9 cellular contexts compared by ENCODE assay signal in genomic region chr21:33036430-33037162, GRCh38. TPM values are rescaled to one million over a fixed set of nuclear protein-coding genes. Genes with fewer than 3 reads are reported as not detected.
DNase-seq lines count a peak whose midpoint lies in the region; FAIRE-seq and TF ChIP-seq lines count a peak whose summit lies in the region.
"Had no signal": no experiment of that assay in that cellular context is flagged by ENCODE, and none has a peak within 500 bp of the region (broad histone marks: within the 10 kb centered on the region; RNA-seq: fewer than 3 reads in every experiment).

No MANE protein-coding gene starts in this region.

- H3K4me1 ChIP-seq in endothelial cell of umbilical vein (ENCODE audit: control insufficient read depth, extremely low read depth, insufficient read depth, low read length), result peaks cover 15% of the 10 kb centered on the region

- DNase-seq in activated CD4-positive, alpha-beta T cell treated with anti-CD3 and anti-CD28 coated beads, Interleukin-2, amount 10 ng/mL, durations not matched to agents 24 days and 14 days, result peak; percentile 73
- DNase-seq in activated CD4-positive, alpha-beta T cell treated with anti-CD3 and anti-CD28 coated beads, Interleukin-2, amount 50 U/mL, for 4 hours, result no peak
- DNase-seq in NOMO-1 treated with dmso at 0.1 percent for 144 hours (lab: John Stamatoyannopoulos, UW; ENCODE audit: unreplicated experiment) (peak; percentile 86), endothelial cell of umbilical vein (ENCODE audit: low read depth, low spot score) (peak; percentile 79), NCI-H1930 (lab: John Stamatoyannopoulos, UW) (no peak), DMS79 (lab: John Stamatoyannopoulos, UW) (no peak), NCI-H187 treated with DMSO at 0.1 percent for 48 hours (lab: John Stamatoyannopoulos, UW) (no peak)
- peak; percentile 8 to 19 for DNase-seq in stimulated activated CD8-positive, alpha-beta memory T cell treated with anti-CD3 and anti-CD28 coated beads, Interleukin-2, amount 100 ng/mL, for 1 hour (ENCODE audit: low read depth in 2 of 2)
- DNase-seq: activated CD4-positive, CD25-positive, alpha-beta regulatory T cell had no signal

- FAIRE-seq in endothelial cell of umbilical vein (lab: Jason Lieb, UNC), result peak; percentile 96

- no peaks in the 10 kb centered on the region for H3K36me3 Mint-ChIP-seq in activated CD4-positive, alpha-beta T cell treated with anti-CD3 and anti-CD28 coated beads, Interleukin-2, amount 10 ng/mL, durations not matched to agents 24 days and 14 days (ENCODE audit: low read depth)

- TF ChIP-seq POLR2A in endothelial cell of umbilical vein (IDR thresholded peaks at IDR 0.05; ENCODE audit: low read depth, low read length), result no peak

- no peak overlapping the region for H3K4me3 Mint-ChIP-seq in activated CD4-positive, alpha-beta T cell treated with anti-CD3 and anti-CD28 coated beads, Interleukin-2, amount 10 ng/mL, durations not matched to agents 24 days and 14 days

- H3K27me3 ChIP-seq in endothelial cell of umbilical vein (ENCODE audit: control insufficient read depth in 2 of 2, insufficient read depth in 2 of 2, low read length in 2 of 2), result peaks cover 30 to 32% of the 10 kb centered on the region in 2 experiments

- peaks cover 20% of the 10 kb centered on the region for H3K27me3 Mint-ChIP-seq in activated CD4-positive, alpha-beta T cell treated with anti-CD3 and anti-CD28 coated beads, Interleukin-2, amount 10 ng/mL, durations not matched to agents 24 days and 14 days

- H3K9me3 Mint-ChIP-seq in activated CD4-positive, alpha-beta T cell treated with anti-CD3 and anti-CD28 coated beads, Interleukin-2, amount 10 ng/mL, durations not matched to agents 24 days and 14 days, result no peaks in the 10 kb centered on the region

- POLR2A ChIA-PET in endothelial cell of umbilical vein (lab: Charles Lee), result no interaction called here

- intact Hi-C loops in activated CD4-positive, alpha-beta T cell treated with anti-CD3 and anti-CD28 coated beads, Interleukin-2, amount 10 ng/mL, durations not matched to agents 24 days and 14 days (cut with micrococcal nuclease), result no loop called here
- intact Hi-C loops in endothelial cell of umbilical vein (cut with micrococcal nuclease), result no loop called here

- no peaks in the 10 kb centered on the region for H4K20me1 ChIP-seq in endothelial cell of umbilical vein (replicated peaks; ENCODE audit: control insufficient read depth, extremely low read depth, insufficient read depth, low read length)

- peaks cover 8% of the 10 kb centered on the region for H3K4me1 Mint-ChIP-seq in activated CD4-positive, alpha-beta T cell treated with anti-CD3 and anti-CD28 coated beads, Interleukin-2, amount 10 ng/mL, durations not matched to agents 24 days and 14 days

- H3K79me2 ChIP-seq in endothelial cell of umbilical vein (ENCODE audit: control insufficient read depth, insufficient read depth, low read length), result no peaks in the 10 kb centered on the region

- no peaks in the 10 kb centered on the region for H3K36me3 ChIP-seq in endothelial cell of umbilical vein (ENCODE audit: control insufficient read depth in 2 of 2, extremely low read depth in 1 of 2, insufficient read depth in 2 of 2, low read length in 2 of 2)

- no peak overlapping the region for H3K4me3 ChIP-seq in endothelial cell of umbilical vein (replicated peaks in 1 of 3; ENCODE audit: insufficient read depth in 1 of 3, low read depth in 1 of 3, low read length in 3 of 3)

- peak overlapping the region; percentile 57 for H3K4me2 ChIP-seq in endothelial cell of umbilical vein (ENCODE audit: insufficient read depth, low read length)

- no peak for TF ChIP-seq CTCF in endothelial cell of umbilical vein (IDR thresholded peaks at IDR 0.05; ENCODE audit: extremely low read depth in 1 of 2, insufficient read depth in 1 of 2, low read depth in 1 of 2, low read length in 2 of 2)

- H3K27ac Mint-ChIP-seq in activated CD4-positive, alpha-beta T cell treated with anti-CD3 and anti-CD28 coated beads, Interleukin-2, amount 10 ng/mL, durations not matched to agents 24 days and 14 days, result no peak overlapping the region

- dilution Hi-C loops in endothelial cell of umbilical vein (cut with MboI; ENCODE audit: extremely low pct_ligation_motif_present, low sequenced_read_pairs), result no loop called here

- CTCF ChIA-PET in endothelial cell of umbilical vein (lab: Charles Lee), result interaction anchor here (0.6 to 1.9 kb wide), 6 partner anchors 10 to 91 kb away, joined by 3 to 6 read pairs (median 4); no protein-coding TSS in a partner anchor

- H3K27ac ChIP-seq in endothelial cell of umbilical vein (ENCODE audit: insufficient read depth, low read depth, low read length), result peak overlapping the region; percentile 48

- H3K9me3 ChIP-seq in endothelial cell of umbilical vein (replicated peaks; ENCODE audit: control insufficient read depth, insufficient read depth, low read length), result no peaks in the 10 kb centered on the region

- no TSS peak for BruUV-seq in endothelial cell of umbilical vein (replicated peaks; lab: Mats Ljungman, UMichigan)

- peak overlapping the region; percentile 12 for H3K9ac ChIP-seq in endothelial cell of umbilical vein (replicated peaks; ENCODE audit: extremely low read depth, insufficient read depth, low read length)

- peak overlapping the region; percentile 11 for H2AFZ ChIP-seq in endothelial cell of umbilical vein (ENCODE audit: low read depth, low read length)

- no peaks in the 10 kb centered on the region for H3K9me1 ChIP-seq in endothelial cell of umbilical vein (replicated peaks; ENCODE audit: control insufficient read depth, extremely low read depth, insufficient read depth, low read length)

TF ChIP-seq in endothelial cell of umbilical vein, 7 proteins besides CTCF, POLR2A, EP300 and RAD21:
- peak; percentile 58 for TF ChIP-seq MYC (IDR thresholded peaks at IDR 0.05; ENCODE audit: low read depth, low read length)
- peak; percentile 82 for TF ChIP-seq JUN (IDR thresholded peaks at IDR 0.05; ENCODE audit: borderline replicate concordance, insufficient read depth, insufficient read length, low read depth)
- peak; percentile 81 for TF ChIP-seq POLR2AphosphoS5 (IDR thresholded peaks at IDR 0.05; ENCODE audit: insufficient read depth, low read depth, low read length)
- peak; percentile 88 for TF ChIP-seq FOS (IDR thresholded peaks at IDR 0.05; ENCODE audit: borderline replicate concordance, insufficient read depth, low read length)
- TF ChIP-seq, protein P1, sequence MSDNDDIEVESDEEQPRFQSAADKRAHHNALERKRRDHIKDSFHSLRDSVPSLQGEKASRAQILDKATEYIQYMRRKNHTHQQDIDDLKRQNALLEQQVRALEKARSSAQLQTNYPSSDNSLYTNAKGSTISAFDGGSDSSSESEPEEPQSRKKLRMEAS (IDR thresholded peaks at IDR 0.05; ENCODE audit: insufficient read depth, insufficient read length), result no peak

RNA-seq across cellular contexts. Expression of gene OLIG2, which starts 10.9 kb away (rescaled TPM):
- total RNA-seq in activated CD4-positive, alpha-beta T cell treated with anti-CD3 and anti-CD28 coated beads, Interleukin-2, amount 10 ng/mL, durations not matched to agents 24 days and 14 days, result not detected in 2 replicates
- not detected in 2 replicates for total RNA-seq in endothelial cell of umbilical vein
- not detected in 2 replicates for polyA plus RNA-seq in endothelial cell of umbilical vein
- polyA plus RNA-seq in endothelial cell of umbilical vein (2011; cell fraction: cytosol; rRNA removed), result not detected in 2 replicates
- not detected in 2 replicates for polyA plus RNA-seq in endothelial cell of umbilical vein (2011; cell fraction: nucleus; rRNA removed)
- not detected in 2 replicates for polyA plus RNA-seq in endothelial cell of umbilical vein (2012)
- polyA minus RNA-seq in endothelial cell of umbilical vein, result not detected in 2 replicates
- polyA minus RNA-seq in endothelial cell of umbilical vein (2011; cell fraction: cytosol; rRNA and poly(A)+ RNA removed), result not detected
- not detected in 2 replicates for polyA minus RNA-seq in endothelial cell of umbilical vein (2011; cell fraction: nucleus; rRNA and poly(A)+ RNA removed)

RNA-seq across cellular contexts. Expression of gene OLIG1, which starts 33.3 kb away (rescaled TPM):
- total RNA-seq in activated CD4-positive, alpha-beta T cell treated with anti-CD3 and anti-CD28 coated beads, Interleukin-2, amount 10 ng/mL, durations not matched to agents 24 days and 14 days, result not detected in 2 replicates
- total RNA-seq in endothelial cell of umbilical vein, result not detected in 2 replicates
- not detected in 2 replicates for polyA plus RNA-seq in endothelial cell of umbilical vein
- polyA plus RNA-seq in endothelial cell of umbilical vein (2011; cell fraction: cytosol; rRNA removed), result not detected in 2 replicates
- polyA plus RNA-seq in endothelial cell of umbilical vein (2011; cell fraction: nucleus; rRNA removed), result not detected in 2 replicates
- not detected in 2 replicates for polyA plus RNA-seq in endothelial cell of umbilical vein (2012)
- polyA minus RNA-seq in endothelial cell of umbilical vein, result not detected in 2 replicates
- not detected for polyA minus RNA-seq in endothelial cell of umbilical vein (2011; cell fraction: cytosol; rRNA and poly(A)+ RNA removed)
- not detected in 2 replicates for polyA minus RNA-seq in endothelial cell of umbilical vein (2011; cell fraction: nucleus; rRNA and poly(A)+ RNA removed)

Comparison
In these comparisons a context has a peak if more than half of its experiments do, and no peak if none do; other contexts are left out.
1. DNase-seq: peak in activated CD4-positive, alpha-beta T cell treated with anti-CD3 and anti-CD28 coated beads, Interleukin-2, amount 10 ng/mL, durations not matched to agents 24 days and 14 days (single experiment), NOMO-1 treated with dmso at 0.1 percent for 144 hours (single experiment), endothelial cell of umbilical vein (single experiment) and stimulated activated CD8-positive, alpha-beta memory T cell treated with anti-CD3 and anti-CD28 coated beads, Interleukin-2, amount 100 ng/mL, for 1 hour (2 of 2); none in activated CD4-positive, alpha-beta T cell treated with anti-CD3 and anti-CD28 coated beads, Interleukin-2, amount 50 U/mL, for 4 hours (0 of 2), NCI-H1930 (0 of 2), DMS79 (single experiment) and NCI-H187 treated with DMSO at 0.1 percent for 48 hours (single experiment).